23 cellular contexts compared by ENCODE assay signal in genomic region chr12:11689591-11690158, GRCh38. TPM values are rescaled to one million over a fixed set of nuclear protein-coding genes. Genes with fewer than 3 reads are reported as not detected.
DNase-seq lines count a peak whose midpoint lies in the region; ATAC-seq and TF ChIP-seq lines count a peak whose summit lies in the region.
"Had no signal": no experiment of that assay in that cellular context is flagged by ENCODE, and none has a peak within 500 bp of the region (broad histone marks: within the 10 kb centered on the region; RNA-seq: fewer than 3 reads in every experiment).

No MANE protein-coding gene starts in this region.

- H3K27ac Mint-ChIP-seq in chondrocyte (ENCODE audit: unreplicated experiment) (peak overlapping the region; percentile 28), neural progenitor cell (no peak overlapping the region)
- H3K27ac Mint-ChIP-seq in activated CD8-positive, alpha-beta T cell treated with anti-CD3 and anti-CD28 coated beads, Interleukin-2, amount 10 ng/mL, durations not matched to agents 7 days and 5 days, result no peak overlapping the region

- H3K36me3 ChIP-seq in stomach smooth muscle (ENCODE audit: control insufficient read depth in 2 of 2, insufficient read depth in 2 of 2, low read length in 2 of 2) (no peaks in the 10 kb centered on the region), neural progenitor cell (no peaks in the 10 kb centered on the region)
- H3K36me3 ChIP-seq: upper lobe of right lung had no signal

- H3K27ac ChIP-seq in stomach smooth muscle (ENCODE audit: low read length) (peak overlapping the region; percentile 41), neural progenitor cell (no peak overlapping the region)
- H3K27ac ChIP-seq: A549, foreskin keratinocyte, psoas muscle, upper lobe of right lung had no signal

- ATAC-seq in activated CD8-positive, alpha-beta T cell treated with anti-CD3 and anti-CD28 coated beads, Interleukin-2, amount 10 ng/mL, durations not matched to agents 7 days and 5 days, result no peak
- ATAC-seq in GM18867 (IDR thresholded peaks at IDR 0.05; ENCODE audit: unreplicated experiment), result no peak
- ATAC-seq: A549; foreskin keratinocyte; psoas muscle; stimulated activated naive CD8-positive, alpha-beta T cell treated with anti-CD3 and anti-CD28 coated beads, Interleukin-15, amount 100 ng/mL, for 72 hours; upper lobe of right lung had no signal

- H3K79me2 ChIP-seq in neural progenitor cell (ENCODE audit: low read depth), result no peaks in the 10 kb centered on the region

- no peaks in the 10 kb centered on the region for H3F3A ChIP-seq in neural progenitor cell (ENCODE audit: low read depth)

- no peaks in the 10 kb centered on the region for H4K20me1 ChIP-seq in neural progenitor cell (ENCODE audit: low read depth)

- H3K4me3 Mint-ChIP-seq in chondrocyte (ENCODE audit: unreplicated experiment) (no peak overlapping the region), neural progenitor cell (no peak overlapping the region)
- H3K4me3 Mint-ChIP-seq in activated CD8-positive, alpha-beta T cell treated with anti-CD3 and anti-CD28 coated beads, Interleukin-2, amount 10 ng/mL, durations not matched to agents 7 days and 5 days, result no peak overlapping the region
- H3K4me3 Mint-ChIP-seq: stimulated activated naive CD8-positive, alpha-beta T cell treated with anti-CD3 and anti-CD28 coated beads, Interleukin-15, amount 100 ng/mL, for 72 hours had no signal

- no peak for TF ChIP-seq CTCF in chondrocyte (IDR thresholded peaks at IDR 0.05)
- no peak for TF ChIP-seq CTCF in neural progenitor cell (IDR thresholded peaks at IDR 0.05)

- peaks cover 53% of the 10 kb centered on the region for H3K4me1 Mint-ChIP-seq in chondrocyte (ENCODE audit: low read depth)
- peaks cover 8% of the 10 kb centered on the region for H3K4me1 Mint-ChIP-seq in neural progenitor cell
- no peaks in the 10 kb centered on the region for H3K4me1 Mint-ChIP-seq in activated CD8-positive, alpha-beta T cell treated with anti-CD3 and anti-CD28 coated beads, Interleukin-2, amount 10 ng/mL, durations not matched to agents 7 days and 5 days (ENCODE audit: low read depth)

- no peak overlapping the region for H3K4me2 ChIP-seq in neural progenitor cell
- H3K4me2 ChIP-seq: A549 had no signal

- H3K9me3 Mint-ChIP-seq in chondrocyte (ENCODE audit: low read depth), result no peaks in the 10 kb centered on the region
- H3K9me3 Mint-ChIP-seq in neural progenitor cell, result peaks cover 21% of the 10 kb centered on the region
- no peaks in the 10 kb centered on the region for H3K9me3 Mint-ChIP-seq in activated CD8-positive, alpha-beta T cell treated with anti-CD3 and anti-CD28 coated beads, Interleukin-2, amount 10 ng/mL, durations not matched to agents 7 days and 5 days (ENCODE audit: insufficient read depth)
- H3K9me3 Mint-ChIP-seq: stimulated activated naive CD8-positive, alpha-beta T cell treated with anti-CD3 and anti-CD28 coated beads, Interleukin-15, amount 100 ng/mL, for 72 hours had no signal

- H3K27me3 ChIP-seq in stomach smooth muscle (ENCODE audit: control insufficient read depth in 1 of 2, insufficient read depth in 2 of 2, low read length in 2 of 2) (no peaks in the 10 kb centered on the region), neural progenitor cell (no peaks in the 10 kb centered on the region)
- H3K27me3 ChIP-seq: foreskin keratinocyte, upper lobe of right lung had no signal

- peak; percentile 13 for DNase-seq in NCI-H1694 (lab: John Stamatoyannopoulos, UW)
- DNase-seq in NCI-H1694 treated with DMSO at 0.1 percent for 48 hours (lab: John Stamatoyannopoulos, UW), result no peak
- peak; percentile 34 for DNase-seq in NCI-H345 (lab: John Stamatoyannopoulos, UW)
- DNase-seq in chondrocyte (ENCODE audit: low spot score), result no peak
- DNase-seq in neural progenitor cell (ENCODE audit: low spot score), result no peak
- DNase-seq in activated CD8-positive, alpha-beta T cell treated with anti-CD3 and anti-CD28 coated beads, Interleukin-2, amount 10 ng/mL, durations not matched to agents 7 days and 5 days, result no peak
- DNase-seq: activated CD4-positive, alpha-beta T cell treated with anti-CD3 and anti-CD28 coated beads, Interleukin-2, amount 50 U/mL, for 48 hours; activated CD4-positive, CD25-positive, alpha-beta regulatory T cell; activated effector memory CD4-positive, alpha-beta T cell treated with Interleukin-2 at 50 U/mL for 16 hours; effector CD8-positive, alpha-beta T cell; EL; erythroblast; foreskin keratinocyte; hippocampal formation; Kasumi-1; NCI-H1105 treated with DMSO at 0.1 percent for 48 hours; psoas muscle; small intestine; stimulated activated naive CD8-positive, alpha-beta T cell treated with anti-CD3 and anti-CD28 coated beads, Interleukin-15, amount 100 ng/mL, for 72 hours; upper lobe of right lung had no signal

- H3K36me3 Mint-ChIP-seq in chondrocyte (ENCODE audit: low read depth) (peaks cover 1% of the 10 kb centered on the region), neural progenitor cell (peaks cover 22% of the 10 kb centered on the region)
- no peaks in the 10 kb centered on the region for H3K36me3 Mint-ChIP-seq in activated CD8-positive, alpha-beta T cell treated with anti-CD3 and anti-CD28 coated beads, Interleukin-2, amount 10 ng/mL, durations not matched to agents 7 days and 5 days (ENCODE audit: low read depth)

- no peaks in the 10 kb centered on the region for H3K9me3 ChIP-seq in stomach smooth muscle (ENCODE audit: control insufficient read depth in 2 of 2, low read length in 2 of 2)
- no peaks in the 10 kb centered on the region for H3K9me3 ChIP-seq in neural progenitor cell (ENCODE audit: low read depth)
- H3K9me3 ChIP-seq: A549, psoas muscle, upper lobe of right lung had no signal

- CTCF ChIA-PET in activated CD8-positive, alpha-beta T cell treated with anti-CD3 and anti-CD28 coated beads, Interleukin-2, amount 10 ng/mL, durations not matched to agents 7 days and 5 days (lab: Charles Lee), result no interaction called here

- no peak overlapping the region for H2AFZ ChIP-seq in neural progenitor cell (replicated peaks)

- H3K27me3 Mint-ChIP-seq in chondrocyte (ENCODE audit: low read depth), result no peaks in the 10 kb centered on the region
- peaks cover 3% of the 10 kb centered on the region for H3K27me3 Mint-ChIP-seq in neural progenitor cell (ENCODE audit: insufficient read depth, low read depth)
- H3K27me3 Mint-ChIP-seq in activated CD8-positive, alpha-beta T cell treated with anti-CD3 and anti-CD28 coated beads, Interleukin-2, amount 10 ng/mL, durations not matched to agents 7 days and 5 days (ENCODE audit: low read depth), result no peaks in the 10 kb centered on the region
- H3K27me3 Mint-ChIP-seq: stimulated activated naive CD8-positive, alpha-beta T cell treated with anti-CD3 and anti-CD28 coated beads, Interleukin-15, amount 100 ng/mL, for 72 hours had no signal

- POLR2A ChIA-PET in activated CD8-positive, alpha-beta T cell treated with anti-CD3 and anti-CD28 coated beads, Interleukin-2, amount 10 ng/mL, durations not matched to agents 7 days and 5 days (lab: Charles Lee), result no interaction called here

- peaks cover 36% of the 10 kb centered on the region for H3K4me1 ChIP-seq in stomach smooth muscle (ENCODE audit: control insufficient read depth, insufficient read depth, low read length)
- H3K4me1 ChIP-seq in neural progenitor cell, result peaks cover 6% of the 10 kb centered on the region
- H3K4me1 ChIP-seq: A549 had no signal

- peak overlapping the region in 1 of 2 donors; percentile 22 for H3K4me3 ChIP-seq in stomach smooth muscle (ENCODE audit: low read length in 2 of 2)
- no peak overlapping the region for H3K4me3 ChIP-seq in neural progenitor cell
- H3K4me3 ChIP-seq: A549, psoas muscle, upper lobe of right lung had no signal

- H3K9ac ChIP-seq in stomach smooth muscle (ENCODE audit: low read length in 2 of 2) (no peak overlapping the region), neural progenitor cell (no peak overlapping the region)

RNA-seq across cellular contexts. Expression of gene ETV6, which starts 40.2 kb away (rescaled TPM):
- 30.4 to 37.8 TPM (median 33.4 TPM) in 3 replicates for total RNA-seq in chondrocyte
- 6.2 and 6.8 TPM in 2 replicates for total RNA-seq in neural progenitor cell (ENCODE audit: low replicate concordance)
- total RNA-seq in activated CD8-positive, alpha-beta T cell treated with anti-CD3 and anti-CD28 coated beads, Interleukin-2, amount 10 ng/mL, durations not matched to agents 7 days and 5 days, result 10 to 100 TPM; 22.1 to 26.1 TPM

Comparison
In these comparisons a context has a peak if more than half of its experiments do, and no peak if none do; other contexts are left out.
1. DNase-seq: peak in NCI-H1694 (single experiment) and NCI-H345 (single experiment); none in NCI-H1694 treated with DMSO at 0.1 percent for 48 hours (single experiment), chondrocyte (single experiment), neural progenitor cell (single experiment) and activated CD8-positive, alpha-beta T cell treated with anti-CD3 and anti-CD28 coated beads, Interleukin-2, amount 10 ng/mL, durations not matched to agents 7 days and 5 days (single experiment).